In genomic region chr20:17681741-17682102, GRCh38 we compare ENCODE assay signal across 8 cellular contexts.
DNase-seq lines count a peak whose midpoint lies in the region; ATAC-seq and TF ChIP-seq lines count a peak whose summit lies in the region.

No MANE protein-coding gene starts in this region.

- CTCF ChIA-PET in AG04449 (lab: Yijun Ruan, JAX) = interaction anchor here (0.8 to 9.2 kb wide), 37 partner anchors 9 to 277 kb away, joined by 3 to 140 read pairs (median 5); partner anchors contain the start of gene BANF2

- H3K36me3 Mint-ChIP-seq in nephron (ENCODE audit: low read depth) = peaks cover 12% of the 10 kb centered on the region

- no peaks in the 10 kb centered on the region for H3K9me3 Mint-ChIP-seq in nephron

- POLR2A ChIA-PET in AG04449 (lab: Yijun Ruan, JAX) = interaction anchor here (0.8 to 2.9 kb wide), 25 partner anchors 10 to 287 kb away, joined by 3 to 35 read pairs (median 6); partner anchors contain the start of genes MGME1 and SNX5

- ATAC-seq in GM19372 (IDR thresholded peaks at IDR 0.05; ENCODE audit: low read depth, unreplicated experiment) = peak; percentile 14
- peak; percentile 1 for ATAC-seq in HG03565 (IDR thresholded peaks at IDR 0.05; ENCODE audit: unreplicated experiment)

- H3K27ac Mint-ChIP-seq in nephron = peak overlapping the region in 2 of 3 experiments; percentile 67 to 89

- H3K4me3 ChIP-seq in AG04449 (ENCODE audit: low read depth, low read length) (peak overlapping the region; percentile 80), cardiac fibroblast (replicated peaks in 1 of 2; ENCODE audit: low read depth in 2 of 2, low read length in 2 of 2) (peak overlapping the region; percentile 64 to 86)

- no peak for DNase-seq in AG04449 (ENCODE audit: low read depth, low spot score)
- DNase-seq in cardiac fibroblast (ENCODE audit: low read depth in 2 of 2) = no peak
- DNase-seq in DMS153 (lab: John Stamatoyannopoulos, UW) = no peak
- no peak for DNase-seq in kidney glomerular epithelial cell (lab: John Stamatoyannopoulos, UW)
- DNase-seq in NCI-H2081 treated with DMSO at 0.1 percent for 48 hours (lab: John Stamatoyannopoulos, UW) = no peak

- no peak for TF ChIP-seq CTCF in AG04449 (IDR thresholded peaks at IDR 0.05; ENCODE audit: insufficient read depth, low read length, missing control alignments)
- TF ChIP-seq CTCF in cardiac fibroblast (IDR thresholded peaks at IDR 0.05; ENCODE audit: low read depth, low read length) = no peak
- no peak for TF ChIP-seq CTCF in nephron (IDR thresholded peaks at IDR 0.05; ENCODE audit: unreplicated experiment in 3 of 3)

- H3K27me3 Mint-ChIP-seq in nephron (ENCODE audit: low read depth) = peaks cover 4% of the 10 kb centered on the region

- H3K4me3 Mint-ChIP-seq in nephron = peak overlapping the region; percentile 82 to 89 (median 84)

- peaks cover 32% of the 10 kb centered on the region for H3K4me1 Mint-ChIP-seq in nephron
